Comparison of ENCODE assay signal across 1 cellular context in the genomic region with DNA sequence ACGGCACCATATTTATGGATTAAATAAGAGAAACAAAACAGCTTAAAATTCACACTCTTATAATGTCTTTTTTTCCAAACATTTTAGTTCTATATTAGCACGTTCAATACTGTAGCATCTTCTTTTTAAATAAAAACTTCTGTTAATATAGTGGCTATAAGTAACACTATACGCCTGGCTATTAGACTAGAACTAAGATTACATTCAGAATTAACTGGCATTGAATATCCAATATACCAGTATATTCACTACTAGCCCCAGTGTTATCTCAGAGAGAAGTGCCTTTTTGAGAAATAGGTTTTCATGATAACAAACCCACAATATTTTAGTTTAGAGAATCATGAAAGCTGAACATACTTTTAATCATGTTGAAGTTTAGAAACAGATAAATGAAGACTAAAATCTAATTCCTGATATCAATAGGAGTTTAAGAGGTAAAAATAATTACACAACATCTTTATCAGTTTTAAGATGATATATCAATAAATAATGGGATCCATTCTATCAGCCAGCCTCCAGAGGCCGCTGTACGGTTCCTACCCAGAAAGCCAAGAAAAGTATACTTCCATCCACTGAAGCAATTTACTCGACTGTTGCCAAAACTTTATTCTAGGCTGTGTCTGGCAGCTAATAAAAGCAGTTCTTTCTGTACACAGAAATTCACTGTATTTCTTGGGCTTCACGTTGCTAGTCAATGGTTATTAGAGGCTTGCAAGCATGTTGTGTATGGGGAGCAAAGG.
TF ChIP-seq lines count a peak whose summit lies in the region.

No MANE protein-coding gene starts in this region.

TF ChIP-seq in H1, 55 proteins besides CTCF, POLR2A, EP300 and RAD21:
- no peak for TF ChIP-seq KDM1A (IDR thresholded peaks at IDR 0.05; ENCODE audit: borderline replicate concordance, low read length)
- TF ChIP-seq ASH2L (IDR thresholded peaks at IDR 0.05; ENCODE audit: low read length): no peak
- TF ChIP-seq SIX5 (IDR thresholded peaks at IDR 0.05; ENCODE audit: low read depth, low read length): no peak
- no peak for TF ChIP-seq SAP30 (IDR thresholded peaks at IDR 0.05; ENCODE audit: insufficient read depth, insufficient replicate concordance, low read length)
- TF ChIP-seq JUND (IDR thresholded peaks at IDR 0.05; ENCODE audit: low read length): no peak
- TF ChIP-seq SIN3A (conservative IDR thresholded peaks at IDR 0.05 in 1 of 2, IDR thresholded peaks at IDR 0.05 in 1 of 2; ENCODE audit: low read depth in 1 of 2, low read length in 2 of 2): no peak
- no peak for TF ChIP-seq CBX5 (IDR thresholded peaks at IDR 0.05; ENCODE audit: low read depth, low read length)
- no peak for TF ChIP-seq KDM5A (IDR thresholded peaks at IDR 0.05; ENCODE audit: low read length)
- no peak for TF ChIP-seq EGR1 (IDR thresholded peaks at IDR 0.05; ENCODE audit: borderline replicate concordance, low read depth, low read length)
- no peak for TF ChIP-seq FOSL1 (IDR thresholded peaks at IDR 0.05; ENCODE audit: insufficient read depth, low read depth, low read length)
- no peak for TF ChIP-seq RFX5 (IDR thresholded peaks at IDR 0.05; ENCODE audit: borderline replicate concordance, low read depth, low read length)
- TF ChIP-seq MAFK (IDR thresholded peaks at IDR 0.05; ENCODE audit: low read depth, low read length): no peak
- no peak for TF ChIP-seq PHF8 (conservative IDR thresholded peaks at IDR 0.05; ENCODE audit: low read depth, low read length)
- TF ChIP-seq BACH1 (IDR thresholded peaks at IDR 0.05; ENCODE audit: low read length): no peak
